In the genomic region with DNA sequence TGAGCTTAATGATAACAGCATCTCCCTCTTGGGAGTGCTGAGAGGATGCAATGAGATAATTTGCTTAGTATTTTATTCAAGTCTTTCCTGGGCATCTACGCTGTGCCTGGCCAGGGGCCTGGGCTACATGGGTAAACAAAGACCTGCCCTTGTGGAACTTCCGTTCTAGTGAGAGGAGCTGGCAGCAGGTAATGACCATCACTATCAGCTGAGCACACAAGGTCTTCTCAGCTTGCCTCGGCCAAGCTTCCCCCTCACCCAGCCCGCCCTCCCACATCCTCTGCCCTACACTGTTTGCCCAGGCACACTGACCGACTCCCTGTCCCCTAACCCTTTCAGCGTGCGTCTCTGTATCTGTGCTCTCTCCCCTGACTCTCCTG, we compare ENCODE assay signal across 1 cellular context.
TF ChIP-seq lines count a peak whose summit lies in the region.

No MANE protein-coding gene starts in this region.

TF ChIP-seq in HEK293, 187 proteins besides CTCF, POLR2A, EP300 and RAD21 (continued from another document):
- TF ChIP-seq, protein P1, sequence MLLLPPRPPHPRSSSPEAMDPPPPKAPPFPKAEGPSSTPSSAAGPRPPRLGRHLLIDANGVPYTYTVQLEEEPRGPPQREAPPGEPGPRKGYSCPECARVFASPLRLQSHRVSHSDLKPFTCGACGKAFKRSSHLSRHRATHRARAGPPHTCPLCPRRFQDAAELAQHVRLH (tag by site-specific recombination; IDR thresholded peaks at IDR 0.05): no peak
- no peak for TF ChIP-seq ZBTB26 (tag by site-specific recombination; optimal IDR thresholded peaks at IDR 0.05)
- no peak for TF ChIP-seq ZSCAN23 (tag by site-specific recombination; IDR thresholded peaks at IDR 0.05)
- no peak for TF ChIP-seq ZNF510 (tag by site-specific recombination; IDR thresholded peaks at IDR 0.05; ENCODE audit: insufficient replicate concordance)
- TF ChIP-seq ZXDB (tag by site-specific recombination; IDR thresholded peaks at IDR 0.05): no peak
- TF ChIP-seq ZNF654 (tag by site-specific recombination; IDR thresholded peaks at IDR 0.05; ENCODE audit: low read depth): no peak
- TF ChIP-seq ZNF596 (tag by site-specific recombination; IDR thresholded peaks at IDR 0.05): no peak
- TF ChIP-seq ZNF155 (tag by site-specific recombination; IDR thresholded peaks at IDR 0.05): no peak
